ENCODE assay signal across 1 cellular context in genomic region chr2:215598376-215598975, GRCh38.
TF ChIP-seq lines count a peak whose summit lies in the region.

No MANE protein-coding gene starts in this region.

TF ChIP-seq in K562, 482 proteins besides CTCF, POLR2A, EP300 and RAD21 (continued from another document and continues in another):
- TF ChIP-seq PRDM10 (IDR thresholded peaks at IDR 0.05; ENCODE audit: partially characterized antibody) = peak; percentile 54
- peak; percentile 58 for TF ChIP-seq FOSL1 (tag; conservative IDR thresholded peaks at IDR 0.05)
- no peak for TF ChIP-seq SIN3A (IDR thresholded peaks at IDR 0.05; ENCODE audit: borderline replicate concordance in 2 of 2, control insufficient read depth in 1 of 2, low read depth in 2 of 2, low read length in 2 of 2)
- TF ChIP-seq FOXK2 (conservative IDR thresholded peaks at IDR 0.05 in 1 of 2, IDR thresholded peaks at IDR 0.05 in 1 of 2; ENCODE audit: low read depth in 2 of 2) = peak in 1 of 2 experiments; percentile 35; a peak in 2 of 4 replicates
- peak; percentile 58 for TF ChIP-seq CBFA2T3 (IDR thresholded peaks at IDR 0.05)
- TF ChIP-seq SMARCA4 (IDR thresholded peaks at IDR 0.05) = peak; percentile 39
- no peak for TF ChIP-seq ZNF707 (CRISPR knock-in tag; conservative IDR thresholded peaks at IDR 0.05)
- TF ChIP-seq CCAR2 (IDR thresholded peaks at IDR 0.05; ENCODE audit: low read depth, low read length) = no peak
- 0 out of 2 replicates have a peak, but pooled peaks have one; percentile 23 for TF ChIP-seq SMAD4 (CRISPR knock-in tag; conservative IDR thresholded peaks at IDR 0.05)
- no peak for TF ChIP-seq RBFOX2 (IDR thresholded peaks at IDR 0.05; ENCODE audit: low read depth, low read length)
- TF ChIP-seq SMARCE1 (IDR thresholded peaks at IDR 0.05) = peak; percentile 35; the same call in 1 of the 2 replicates
- peak; percentile 62 for TF ChIP-seq NFE2 (IDR thresholded peaks at IDR 0.05; ENCODE audit: low read depth)
- peak; percentile 76 for TF ChIP-seq HMBOX1 (IDR thresholded peaks at IDR 0.05)
- TF ChIP-seq CHD1 (IDR thresholded peaks at IDR 0.05; ENCODE audit: low read length) = no peak
- TF ChIP-seq KAT7 (CRISPR knock-in tag; IDR thresholded peaks at IDR 0.05; ENCODE audit: borderline replicate concordance) = no peak
- TF ChIP-seq CBX5 (IDR thresholded peaks at IDR 0.05; ENCODE audit: borderline replicate concordance, low read depth) = no peak
- TF ChIP-seq DACH1 (IDR thresholded peaks at IDR 0.05; ENCODE audit: partially characterized antibody) = no peak
- peak; percentile 11; the same call in 1 of the 2 replicates for TF ChIP-seq NCOR1 (IDR thresholded peaks at IDR 0.05)
- peak; percentile 77 for TF ChIP-seq PKNOX1 (IDR thresholded peaks at IDR 0.05)
- no peak for TF ChIP-seq MAFG (tag; conservative IDR thresholded peaks at IDR 0.05)
- peak; percentile 75 for TF ChIP-seq EGR1 (conservative IDR thresholded peaks at IDR 0.05)
- TF ChIP-seq MCM2 (IDR thresholded peaks at IDR 0.05; ENCODE audit: low read depth) = no peak
- no peak for TF ChIP-seq PHF21A (IDR thresholded peaks at IDR 0.05; ENCODE audit: borderline replicate concordance, low read depth)
- TF ChIP-seq SMARCC2 (IDR thresholded peaks at IDR 0.05; ENCODE audit: low read depth) = 0 out of 2 replicates have a peak, but pooled peaks have one; percentile 15
- TF ChIP-seq ZNF586 (CRISPR knock-in tag; conservative IDR thresholded peaks at IDR 0.05) = no peak
- TF ChIP-seq, protein P1, sequence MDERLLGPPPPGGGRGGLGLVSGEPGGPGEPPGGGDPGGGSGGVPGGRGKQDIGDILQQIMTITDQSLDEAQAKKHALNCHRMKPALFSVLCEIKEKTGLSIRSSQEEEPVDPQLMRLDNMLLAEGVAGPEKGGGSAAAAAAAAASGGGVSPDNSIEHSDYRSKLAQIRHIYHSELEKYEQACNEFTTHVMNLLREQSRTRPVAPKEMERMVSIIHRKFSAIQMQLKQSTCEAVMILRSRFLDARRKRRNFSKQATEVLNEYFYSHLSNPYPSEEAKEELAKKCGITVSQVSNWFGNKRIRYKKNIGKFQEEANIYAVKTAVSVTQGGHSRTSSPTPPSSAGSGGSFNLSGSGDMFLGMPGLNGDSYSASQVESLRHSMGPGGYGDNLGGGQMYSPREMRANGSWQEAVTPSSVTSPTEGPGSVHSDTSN (CRISPR knock-in tag; IDR thresholded peaks at IDR 0.05; ENCODE audit: low read depth) = no peak
- TF ChIP-seq, protein P1 (tag; conservative IDR thresholded peaks at IDR 0.05; ENCODE audit: low read depth) = peak; percentile 44
- TF ChIP-seq, protein P2, sequence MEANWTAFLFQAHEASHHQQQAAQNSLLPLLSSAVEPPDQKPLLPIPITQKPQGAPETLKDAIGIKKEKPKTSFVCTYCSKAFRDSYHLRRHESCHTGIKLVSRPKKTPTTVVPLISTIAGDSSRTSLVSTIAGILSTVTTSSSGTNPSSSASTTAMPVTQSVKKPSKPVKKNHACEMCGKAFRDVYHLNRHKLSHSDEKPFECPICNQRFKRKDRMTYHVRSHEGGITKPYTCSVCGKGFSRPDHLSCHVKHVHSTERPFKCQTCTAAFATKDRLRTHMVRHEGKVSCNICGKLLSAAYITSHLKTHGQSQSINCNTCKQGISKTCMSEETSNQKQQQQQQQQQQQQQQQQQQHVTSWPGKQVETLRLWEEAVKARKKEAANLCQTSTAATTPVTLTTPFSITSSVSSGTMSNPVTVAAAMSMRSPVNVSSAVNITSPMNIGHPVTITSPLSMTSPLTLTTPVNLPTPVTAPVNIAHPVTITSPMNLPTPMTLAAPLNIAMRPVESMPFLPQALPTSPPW (CRISPR knock-in tag; IDR thresholded peaks at IDR 0.05) = peak; percentile 15; the same call in 1 of the 2 replicates
- peak; percentile 46 for TF ChIP-seq MEIS2 (IDR thresholded peaks at IDR 0.05; ENCODE audit: partially characterized antibody)
- TF ChIP-seq, protein P3, sequence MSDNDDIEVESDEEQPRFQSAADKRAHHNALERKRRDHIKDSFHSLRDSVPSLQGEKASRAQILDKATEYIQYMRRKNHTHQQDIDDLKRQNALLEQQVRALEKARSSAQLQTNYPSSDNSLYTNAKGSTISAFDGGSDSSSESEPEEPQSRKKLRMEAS (CRISPR knock-in tag; IDR thresholded peaks at IDR 0.05) = no peak
- TF ChIP-seq CCNT2 (IDR thresholded peaks at IDR 0.05; ENCODE audit: borderline replicate concordance, extremely low read depth, insufficient read length, low read depth, low read length) = peak; percentile 17
- peak; percentile 51 for TF ChIP-seq ARID1B (IDR thresholded peaks at IDR 0.05)
- TF ChIP-seq ZNF507 (tag; conservative IDR thresholded peaks at IDR 0.05) = no peak
- no peak for TF ChIP-seq HES1 (IDR thresholded peaks at IDR 0.05; ENCODE audit: low read depth)
- peak; percentile 66 for TF ChIP-seq DPF2 (IDR thresholded peaks at IDR 0.05)
- no peak for TF ChIP-seq TEAD1 (CRISPR knock-in tag; IDR thresholded peaks at IDR 0.05)
- TF ChIP-seq CREB3L1 (IDR thresholded peaks at IDR 0.05; ENCODE audit: borderline replicate concordance, low read depth) = no peak
- 0 out of 2 replicates have a peak, but pooled peaks have one; percentile 13 for TF ChIP-seq SOX6 (IDR thresholded peaks at IDR 0.05)
- no peak for TF ChIP-seq NR2C2 (CRISPR knock-in tag; IDR thresholded peaks at IDR 0.05)
- TF ChIP-seq NR2C2 (tag; IDR thresholded peaks at IDR 0.05) = peak; percentile 36; the same call in 1 of the 2 replicates
- no peak for TF ChIP-seq ZBTB7A (IDR thresholded peaks at IDR 0.05; ENCODE audit: borderline replicate concordance, control insufficient read depth, low read depth, low read length)
- peak; percentile 58; the same call in 1 of the 2 replicates for TF ChIP-seq ZNF766 (CRISPR knock-in tag; conservative IDR thresholded peaks at IDR 0.05)
- TF ChIP-seq, protein P4, sequence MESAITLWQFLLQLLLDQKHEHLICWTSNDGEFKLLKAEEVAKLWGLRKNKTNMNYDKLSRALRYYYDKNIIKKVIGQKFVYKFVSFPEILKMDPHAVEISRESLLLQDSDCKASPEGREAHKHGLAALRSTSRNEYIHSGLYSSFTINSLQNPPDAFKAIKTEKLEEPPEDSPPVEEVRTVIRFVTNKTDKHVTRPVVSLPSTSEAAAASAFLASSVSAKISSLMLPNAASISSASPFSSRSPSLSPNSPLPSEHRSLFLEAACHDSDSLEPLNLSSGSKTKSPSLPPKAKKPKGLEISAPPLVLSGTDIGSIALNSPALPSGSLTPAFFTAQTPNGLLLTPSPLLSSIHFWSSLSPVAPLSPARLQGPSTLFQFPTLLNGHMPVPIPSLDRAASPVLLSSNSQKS (CRISPR knock-in tag; IDR thresholded peaks at IDR 0.05) = no peak
- TF ChIP-seq RREB1 (CRISPR knock-in tag; IDR thresholded peaks at IDR 0.05) = no peak
- no peak for TF ChIP-seq GTF2E2 (tag; IDR thresholded peaks at IDR 0.05)
- no peak for TF ChIP-seq JUN (IDR thresholded peaks at IDR 0.05; ENCODE audit: borderline replicate concordance, low read depth, low read length)
- TF ChIP-seq JUN (CRISPR knock-in tag; IDR thresholded peaks at IDR 0.05; ENCODE audit: borderline replicate concordance) = no peak
